ENCODE assay signal across 8 cellular contexts in the genomic region with DNA sequence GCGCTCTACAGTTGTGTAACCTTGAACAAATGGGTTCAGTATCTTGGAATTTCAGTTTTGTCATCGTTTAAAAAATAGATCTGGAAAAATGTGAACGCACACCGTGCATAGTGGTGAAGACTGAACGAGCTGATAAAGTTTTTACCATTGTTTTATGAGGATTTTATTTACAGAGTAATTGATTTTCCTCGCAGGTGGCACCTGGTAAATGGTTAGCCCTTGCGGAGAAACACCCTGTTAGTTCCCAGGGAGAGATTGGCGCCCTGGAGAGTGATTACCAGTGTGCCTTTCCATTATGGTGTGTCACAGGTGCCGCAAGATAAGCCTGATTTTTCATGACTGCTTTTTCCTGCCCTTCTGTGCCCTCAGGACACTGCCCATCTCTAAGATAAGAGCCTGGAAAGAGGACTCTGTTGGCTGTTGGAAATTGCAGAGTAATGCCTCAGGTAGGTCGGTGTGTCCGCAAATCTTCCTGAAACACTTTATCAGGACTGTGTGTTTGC. TPM values are rescaled to one million over a fixed set of nuclear protein-coding genes. Genes with fewer than 3 reads are reported as not detected.
A peak's percentile ranks its signal among the peaks of the same experiment; 100 is the strongest.
DNase-seq lines count a peak whose midpoint lies in the region; ATAC-seq, FAIRE-seq and TF ChIP-seq lines count a peak whose summit lies in the region.

No MANE protein-coding gene starts in this region.

- H2BK5ac ChIP-seq in mesendoderm (ENCODE audit: low read length) = no peak overlapping the region

- H3K27me3 ChIP-seq in HUES6 (ENCODE audit: control insufficient read depth, insufficient read depth, low read length) = no peaks in the 10 kb centered on the region
- H3K27me3 ChIP-seq in K562 (ENCODE audit: control insufficient read depth in 2 of 2, insufficient read depth in 2 of 2, low read length in 2 of 2) = no peaks in the 10 kb centered on the region
- H3K27me3 ChIP-seq in mesendoderm (ENCODE audit: insufficient read depth, low read length, poor library complexity) = no peaks in the 10 kb centered on the region

- H2AK5ac ChIP-seq in mesendoderm (ENCODE audit: low read length) = no peak overlapping the region

- no peak overlapping the region for H2BK15ac ChIP-seq in mesendoderm (replicated peaks; ENCODE audit: low read depth)

- no peak for TF ChIP-seq POLR2A in A549 (IDR thresholded peaks at IDR 0.05; ENCODE audit: low read length)
- no peak for TF ChIP-seq POLR2A in K562 (conservative IDR thresholded peaks at IDR 0.05)

- H3K9ac ChIP-seq in HUES6 (ENCODE audit: low read length) (peak overlapping the region; percentile 80), K562 (ENCODE audit: insufficient read depth in 1 of 2, low read depth in 2 of 2, low read length in 2 of 2) (peak overlapping the region; percentile 86 to 93), mesendoderm (ENCODE audit: low read length) (peak overlapping the region; percentile 82)

- 39% methylated on average over 11 of the region's 11 CpGs for WGBS in A549 (ENCODE audit: missing lambda C conversion rate)
- 3% methylated on average over 11 of the region's 11 CpGs for WGBS in K562 (ENCODE audit: insufficient coverage, low coverage, missing lambda C conversion rate)
- no CpG with 5 or more reads among the region's 11 CpGs for WGBS in mesendoderm (ENCODE audit: extremely low coverage, insufficient coverage, low lambda C conversion rate)

- ATAC-seq in A549 = no peak
- ATAC-seq in K562 = no peak
- ATAC-seq in GM19455 (IDR thresholded peaks at IDR 0.05; ENCODE audit: unreplicated experiment) = no peak
- ATAC-seq in GM18861 (IDR thresholded peaks at IDR 0.05; ENCODE audit: unreplicated experiment) = no peak

- H3K27ac ChIP-seq in A549 (peak overlapping the region; percentile 93), HUES6 (ENCODE audit: low read depth, low read length) (peak overlapping the region; percentile 88; the same call in 1 of the 2 replicates), K562 (ENCODE audit: extremely low read depth, low read depth, low read length) (peak overlapping the region; percentile 93), mesendoderm (ENCODE audit: low read depth, low read length) (peak overlapping the region; percentile 75)

- TF ChIP-seq RAD21 in A549 (conservative IDR thresholded peaks at IDR 0.05 in 1 of 2, IDR thresholded peaks at IDR 0.05 in 1 of 2) (no peak), K562 (CRISPR knock-in tag; conservative IDR thresholded peaks at IDR 0.05 in 1 of 2, IDR thresholded peaks at IDR 0.05 in 1 of 2) (no peak)

- H2BK120ac ChIP-seq in mesendoderm (ENCODE audit: low read depth, low read length) = no peak overlapping the region

- DNase-seq in A549 (ENCODE audit: low read depth in 1 of 2, low spot score in 1 of 2) (no peak), K562 (ENCODE audit: extremely low read depth in 1 of 4, low spot score in 3 of 4) (peak in 2 of 4 experiments; percentile 20 to 40), mesendoderm (peak; percentile 3), GM19240 (ENCODE audit: insufficient read length, low spot score) (no peak), kidney glomerular epithelial cell (lab: John Stamatoyannopoulos, UW) (no peak)

- TF ChIP-seq EP300 in A549 (IDR thresholded peaks at IDR 0.05) = no peak
- no peak for TF ChIP-seq EP300 in K562 (IDR thresholded peaks at IDR 0.05; ENCODE audit: low read length)

- no peak overlapping the region for H3K18ac ChIP-seq in mesendoderm (ENCODE audit: low read length)

- H4K5ac ChIP-seq in mesendoderm (ENCODE audit: low read length) = no peak overlapping the region

- H3K4me2 ChIP-seq in A549 (peak overlapping the region; percentile 85), K562 (ENCODE audit: insufficient read depth, low read length) (peak overlapping the region; percentile 98), mesendoderm (ENCODE audit: low read length) (peak overlapping the region; percentile 81)

- POLR2A ChIA-PET in A549 (lab: Yijun Ruan, JAX) (no interaction called here), K562 (lab: Yijun Ruan, JAX) (no interaction called here)

- H2AFZ ChIP-seq in K562 (ENCODE audit: low read depth, low read length) = peak overlapping the region; percentile 94

- no peak for TF ChIP-seq CTCF in A549 (IDR thresholded peaks at IDR 0.05)
- no peak for TF ChIP-seq CTCF in K562 (IDR thresholded peaks at IDR 0.05 in 2 of 3, conservative IDR thresholded peaks at IDR 0.05 in 1 of 3; ENCODE audit: insufficient read depth in 2 of 3, low read depth in 1 of 3, low read length in 3 of 3)

- peaks cover 6% of the 10 kb centered on the region for H3K9me1 ChIP-seq in K562 (ENCODE audit: control insufficient read depth, insufficient read depth, low read length)

- TSS peak; percentile 69 for BruUV-seq in K562 (replicated peaks; lab: Mats Ljungman, UMichigan)

- H3K4me3 ChIP-seq in A549 (peak overlapping the region; percentile 67), HUES6 (ENCODE audit: low read depth, low read length) (peak overlapping the region; percentile 90), K562 (peak overlapping the region; percentile 52), mesendoderm (ENCODE audit: low read length) (peak overlapping the region; percentile 41)

- H3K36me3 ChIP-seq in HUES6 (ENCODE audit: control insufficient read depth, insufficient read depth, low read length) (peaks cover 8% of the 10 kb centered on the region), K562 (ENCODE audit: control insufficient read depth, insufficient read depth, low read length) (peaks cover 16% of the 10 kb centered on the region; the same call in 2 of the 3 replicates), mesendoderm (ENCODE audit: control insufficient read depth, insufficient read depth, low read length) (no peaks in the 10 kb centered on the region)

- H3K79me2 ChIP-seq in K562 (ENCODE audit: control insufficient read depth, insufficient read depth, low read length) (peaks cover 22% of the 10 kb centered on the region; the same call in 2 of the 3 replicates), mesendoderm (ENCODE audit: control insufficient read depth, insufficient read depth, low read length) (no peaks in the 10 kb centered on the region)

- CTCF ChIA-PET in A549 (lab: Yijun Ruan, JAX) (interaction anchor here (0.9 kb wide), 1 partner anchor 22 kb away, joined by 3 read pairs; no protein-coding TSS in a partner anchor), K562 (lab: Yijun Ruan, JAX; ENCODE audit: low intra/inter-chr PET ratio) (interaction anchor here (1.0 kb wide), 1 partner anchor 278 kb away, joined by 3 read pairs; no protein-coding TSS in a partner anchor)

- H4K8ac ChIP-seq in mesendoderm (ENCODE audit: low read depth, low read length) = no peak overlapping the region

- in situ Hi-C loops in K562 (cut with MboI) = no loop called here

- H3K79me1 ChIP-seq in mesendoderm (ENCODE audit: low read length) = no peaks in the 10 kb centered on the region

- peak overlapping the region; percentile 88 for H3K56ac ChIP-seq in mesendoderm (ENCODE audit: low read length)

- H3K4ac ChIP-seq in mesendoderm (ENCODE audit: low read depth, low read length) = peak overlapping the region; percentile 29

- intact Hi-C loops in K562 (cut with micrococcal nuclease) = loop anchor here (2.0 kb wide), 1 partner anchor 278 kb away; no protein-coding TSS in a partner anchor

- no peak for FAIRE-seq in A549 (lab: Jason Lieb, UNC)
- FAIRE-seq in K562 (lab: Jason Lieb, UNC) = no peak

- H4K20me1 ChIP-seq in K562 (replicated peaks; ENCODE audit: control insufficient read depth, insufficient read depth, low read length) = no peaks in the 10 kb centered on the region

- no peak overlapping the region for H3K23ac ChIP-seq in mesendoderm (ENCODE audit: low read length)

- H3K4me1 ChIP-seq in A549 (peaks cover 4% of the 10 kb centered on the region; the same call in 1 of the 3 replicates), HUES6 (ENCODE audit: control insufficient read depth, insufficient read depth, low read length) (no peaks in the 10 kb centered on the region), K562 (replicated peaks in 1 of 2; ENCODE audit: control insufficient read depth in 2 of 2, insufficient read depth in 2 of 2, low read length in 2 of 2) (peaks cover 30 to 35% of the 10 kb centered on the region in 2 experiments), mesendoderm (ENCODE audit: control insufficient read depth, low read depth, low read length) (peaks cover 4% of the 10 kb centered on the region)

- H3K9me3 ChIP-seq in A549 = peaks cover 62% of the 10 kb centered on the region
- H3K9me3 ChIP-seq in HUES6 (ENCODE audit: control insufficient read depth, insufficient read depth, low read depth, low read length) = peaks cover 3% of the 10 kb centered on the region; the same call in 1 of the 2 replicates
- no peaks in the 10 kb centered on the region for H3K9me3 ChIP-seq in K562 (replicated peaks; ENCODE audit: control insufficient read depth, insufficient read depth, low read depth, low read length)

RNA-seq across cellular contexts. Expression of a gene that starts 0.6 kb away (rescaled TPM):
- polyA plus RNA-seq in A549 (2011; rRNA removed) = 19.3 and 24.6 TPM in 2 replicates
- 4.6 and 5.1 TPM in 2 replicates for polyA plus RNA-seq in A549 (2012; cell fraction: cytosol; rRNA removed)
- polyA plus RNA-seq in A549 (2012; cell fraction: nucleus; rRNA removed) = 5.4 and 5.8 TPM in 2 replicates
- polyA plus RNA-seq in A549 (2017; fragmentation: RNase III; extraction: RNeasy Plus Mini Kit Qiagen cat#74134 plus additional on column Dnase treatment) = 13.6 to 17.0 TPM (median 14.2 TPM) in 3 replicates
- 6.9 and 8.9 TPM in 2 replicates for polyA minus RNA-seq in A549 (2011; rRNA and poly(A)+ RNA removed)
- total RNA-seq in K562 (2011; cell fraction: chromatin; rRNA removed; ENCODE audit: low replicate concordance) = 4.5 and 12.5 TPM in 2 replicates
- 5.5 and 6.7 TPM in 2 replicates for total RNA-seq in K562 (2011; cell fraction: nucleolus; rRNA removed)
- total RNA-seq in K562 (2011; cell fraction: nucleoplasm; rRNA removed) = 6.6 and 6.7 TPM in 2 replicates
- total RNA-seq in K562 (2014; rRNA removed) = 8.4 and 13.6 TPM in 2 replicates
- total RNA-seq in K562 (2014; rRNA removed; fragmentation: Illumina TruSeq; extraction: Trizol) = 12.5 and 12.6 TPM in 2 replicates
- 11.5 and 12.1 TPM in 2 replicates for total RNA-seq in K562 (2015; rRNA removed; fragmentation: Illumina TruSeq; extraction: Trizol)
- 9.4 and 10.1 TPM in 2 replicates for total RNA-seq in K562 (2021)
- polyA plus RNA-seq in K562 (2011; rRNA removed) = 10.1 and 14.3 TPM in 2 replicates
- 4.5 and 4.6 TPM in 2 replicates for polyA plus RNA-seq in K562 (2011; cell fraction: cytosol; rRNA removed)
- 9.1 and 13.9 TPM in 2 replicates for polyA plus RNA-seq in K562 (2011; cell fraction: nucleus; rRNA removed)
- 6.5 and 7.3 TPM in 2 replicates for polyA plus RNA-seq in K562 (2012)
- 11.7 and 11.8 TPM in 2 replicates for polyA plus RNA-seq in K562 (2014; fragmentation: Illumina TruSeq; extraction: Trizol)
- polyA plus RNA-seq in K562 (2014; fragmentation: Nextera tagmentation; extraction: Ambion mirVana) = 1 to 10 TPM; 4.3 to 6.9 TPM
- polyA plus RNA-seq in K562 (2014; rRNA removed) = 14.1 and 20.3 TPM in 2 replicates
- polyA minus RNA-seq in K562 (2011; rRNA and poly(A)+ RNA removed) = 9.9 and 13.2 TPM in 2 replicates
- 3.4 and 3.8 TPM in 2 replicates for polyA minus RNA-seq in K562 (2011; cell fraction: cytosol; rRNA and poly(A)+ RNA removed)
- polyA minus RNA-seq in K562 (2011; cell fraction: nucleus; rRNA and poly(A)+ RNA removed) = 10.5 and 16.2 TPM in 2 replicates
- polyA plus RNA-seq in mesendoderm (2013, experiment 1 of 2) = 7.0 TPM
- 7.2 TPM for polyA plus RNA-seq in mesendoderm (2013, experiment 2 of 2)

RNA-seq across cellular contexts. Expression of a gene that starts 38.4 kb away (rescaled TPM):
- 3.5 and 3.9 TPM in 2 replicates for polyA plus RNA-seq in A549 (2011; rRNA removed)
- polyA plus RNA-seq in A549 (2012; cell fraction: cytosol; rRNA removed) = 4.3 and 4.7 TPM in 2 replicates
- polyA plus RNA-seq in A549 (2012; cell fraction: nucleus; rRNA removed) = 2.9 and 4.1 TPM in 2 replicates
- polyA plus RNA-seq in A549 (2017; fragmentation: RNase III; extraction: RNeasy Plus Mini Kit Qiagen cat#74134 plus additional on column Dnase treatment) = 2.6 to 2.8 TPM (median 2.8 TPM) in 3 replicates
- polyA minus RNA-seq in A549 (2011; rRNA and poly(A)+ RNA removed) = 1.5 and 1.6 TPM in 2 replicates
- total RNA-seq in K562 (2011; cell fraction: chromatin; rRNA removed; ENCODE audit: low replicate concordance) = 5.1 and 5.5 TPM in 2 replicates
- total RNA-seq in K562 (2011; cell fraction: nucleolus; rRNA removed) = 4.3 TPM in 2 replicates
- total RNA-seq in K562 (2011; cell fraction: nucleoplasm; rRNA removed) = 5.1 and 8.2 TPM in 2 replicates
- total RNA-seq in K562 (2014; rRNA removed) = 3.2 and 4.3 TPM in 2 replicates
- 2.2 and 2.8 TPM in 2 replicates for total RNA-seq in K562 (2014; rRNA removed; fragmentation: Illumina TruSeq; extraction: Trizol)
- total RNA-seq in K562 (2015; rRNA removed; fragmentation: Illumina TruSeq; extraction: Trizol) = 2.3 TPM in 2 replicates
- 3.2 and 3.3 TPM in 2 replicates for total RNA-seq in K562 (2021)
- polyA plus RNA-seq in K562 (2011; rRNA removed) = 4.4 and 5.8 TPM in 2 replicates
- 8.4 and 8.9 TPM in 2 replicates for polyA plus RNA-seq in K562 (2011; cell fraction: cytosol; rRNA removed)
- 10.8 and 11.8 TPM in 2 replicates for polyA plus RNA-seq in K562 (2011; cell fraction: nucleus; rRNA removed)
- polyA plus RNA-seq in K562 (2012) = 4.4 and 5.3 TPM in 2 replicates
- 2.4 and 2.8 TPM in 2 replicates for polyA plus RNA-seq in K562 (2014; fragmentation: Illumina TruSeq; extraction: Trizol)
- polyA plus RNA-seq in K562 (2014; fragmentation: Nextera tagmentation; extraction: Ambion mirVana) = under 1 TPM; 0.71 to 0.73 TPM
- polyA plus RNA-seq in K562 (2014; rRNA removed) = 6.0 and 6.7 TPM in 2 replicates
- polyA minus RNA-seq in K562 (2011; rRNA and poly(A)+ RNA removed) = 1.8 and 2.2 TPM in 2 replicates
- 1.8 and 2.4 TPM in 2 replicates for polyA minus RNA-seq in K562 (2011; cell fraction: cytosol; rRNA and poly(A)+ RNA removed)
- 5.4 and 7.7 TPM in 2 replicates for polyA minus RNA-seq in K562 (2011; cell fraction: nucleus; rRNA and poly(A)+ RNA removed)
- polyA plus RNA-seq in mesendoderm (2013, experiment 1 of 2) = 1.5 TPM
- 1.8 TPM for polyA plus RNA-seq in mesendoderm (2013, experiment 2 of 2)

RNA-seq across cellular contexts. Expression of a gene that starts 57.2 kb away (rescaled TPM):
- polyA plus RNA-seq in A549 (2011; rRNA removed) = 54.6 and 56.3 TPM in 2 replicates
- polyA plus RNA-seq in A549 (2012; cell fraction: cytosol; rRNA removed) = 11.1 and 11.7 TPM in 2 replicates
- 22.3 and 22.4 TPM in 2 replicates for polyA plus RNA-seq in A549 (2012; cell fraction: nucleus; rRNA removed)
- polyA plus RNA-seq in A549 (2017; fragmentation: RNase III; extraction: RNeasy Plus Mini Kit Qiagen cat#74134 plus additional on column Dnase treatment) = 24.2 to 27.1 TPM (median 26.2 TPM) in 3 replicates
- polyA minus RNA-seq in A549 (2011; rRNA and poly(A)+ RNA removed) = 19.5 and 20.6 TPM in 2 replicates
- 0.21 and 1.0 TPM in 2 replicates for total RNA-seq in K562 (2011; cell fraction: chromatin; rRNA removed; ENCODE audit: low replicate concordance)
- 0.33 and 0.53 TPM in 2 replicates for total RNA-seq in K562 (2011; cell fraction: nucleolus; rRNA removed)
- total RNA-seq in K562 (2011; cell fraction: nucleoplasm; rRNA removed) = 1.1 TPM in 2 replicates
- total RNA-seq in K562 (2014; rRNA removed) = 0.20 TPM in 1 of 2 replicates, not detected in the other
- 0.29 and 0.44 TPM in 2 replicates for total RNA-seq in K562 (2014; rRNA removed; fragmentation: Illumina TruSeq; extraction: Trizol)
- total RNA-seq in K562 (2015; rRNA removed; fragmentation: Illumina TruSeq; extraction: Trizol) = 0.18 and 0.19 TPM in 2 replicates
- 0.24 and 0.56 TPM in 2 replicates for total RNA-seq in K562 (2021)
- polyA plus RNA-seq in K562 (2011; rRNA removed) = 0.09 and 0.95 TPM in 2 replicates
- 0.01 and 0.03 TPM in 2 replicates for polyA plus RNA-seq in K562 (2011; cell fraction: cytosol; rRNA removed)
- 0.39 and 0.97 TPM in 2 replicates for polyA plus RNA-seq in K562 (2011; cell fraction: nucleus; rRNA removed)
- polyA plus RNA-seq in K562 (2012) = 0.33 and 0.62 TPM in 2 replicates
- polyA plus RNA-seq in K562 (2014; fragmentation: Illumina TruSeq; extraction: Trizol) = 0.30 and 0.39 TPM in 2 replicates
- under 1 TPM; 0.08 to 0.10 TPM for polyA plus RNA-seq in K562 (2014; fragmentation: Nextera tagmentation; extraction: Ambion mirVana)
- 0.22 and 1.0 TPM in 2 replicates for polyA plus RNA-seq in K562 (2014; rRNA removed)
- 0.15 and 0.32 TPM in 2 replicates for polyA minus RNA-seq in K562 (2011; rRNA and poly(A)+ RNA removed)
- polyA minus RNA-seq in K562 (2011; cell fraction: cytosol; rRNA and poly(A)+ RNA removed) = not detected in 2 replicates
- polyA minus RNA-seq in K562 (2011; cell fraction: nucleus; rRNA and poly(A)+ RNA removed) = 0.11 and 0.13 TPM in 2 replicates
- 15.8 TPM for polyA plus RNA-seq in mesendoderm (2013, experiment 1 of 2)
- polyA plus RNA-seq in mesendoderm (2013, experiment 2 of 2) = 15.6 TPM

RNA-seq across cellular contexts. Expression of a gene that starts 57.7 kb away (rescaled TPM):
- polyA plus RNA-seq in A549 (2011; rRNA removed) (0.16 and 0.21 TPM in 2 replicates), A549 (2017; fragmentation: RNase III; extraction: RNeasy Plus Mini Kit Qiagen cat#74134 plus additional on column Dnase treatment) (0.07 to 0.26 TPM (median 0.08 TPM) in 3 replicates), K562 (2011; rRNA removed) (not detected in 2 replicates), K562 (2014; fragmentation: Illumina TruSeq; extraction: Trizol) (not detected in 2 replicates), K562 (2014; fragmentation: Nextera tagmentation; extraction: Ambion mirVana) (not detected), K562 (2014; rRNA removed) (not detected in 2 replicates)
- 0.10 and 0.16 TPM in 2 replicates for polyA plus RNA-seq in A549 (2012; cell fraction: cytosol; rRNA removed)
- 0.20 and 0.24 TPM in 2 replicates for polyA plus RNA-seq in A549 (2012; cell fraction: nucleus; rRNA removed)
- 0.24 and 0.29 TPM in 2 replicates for polyA minus RNA-seq in A549 (2011; rRNA and poly(A)+ RNA removed)
- 0.12 and 0.65 TPM in 2 replicates for total RNA-seq in K562 (2011; cell fraction: chromatin; rRNA removed; ENCODE audit: low replicate concordance)
- total RNA-seq in K562 (2011; cell fraction: nucleolus; rRNA removed) = not detected in 2 replicates
- total RNA-seq in K562 (2011; cell fraction: nucleoplasm; rRNA removed) = 0.23 and 0.37 TPM in 2 replicates
- total RNA-seq in K562 (2014; rRNA removed) (0.20 TPM in 1 of 2 replicates, not detected in the other), K562 (2014; rRNA removed; fragmentation: Illumina TruSeq; extraction: Trizol) (not detected in 2 replicates), K562 (2015; rRNA removed; fragmentation: Illumina TruSeq; extraction: Trizol) (0.08 TPM in 1 of 2 replicates, not detected in the other), K562 (2021) (not detected in 2 replicates)
- polyA plus RNA-seq in K562 (2011; cell fraction: cytosol; rRNA removed) = not detected in 2 replicates
- not detected in 2 replicates for polyA plus RNA-seq in K562 (2011; cell fraction: nucleus; rRNA removed)
- 0.09 and 0.29 TPM in 2 replicates for polyA plus RNA-seq in K562 (2012)
- polyA minus RNA-seq in K562 (2011; rRNA and poly(A)+ RNA removed) = not detected in 2 replicates
- polyA minus RNA-seq in K562 (2011; cell fraction: cytosol; rRNA and poly(A)+ RNA removed) = not detected in 2 replicates
- not detected in 2 replicates for polyA minus RNA-seq in K562 (2011; cell fraction: nucleus; rRNA and poly(A)+ RNA removed)
- 0.01 TPM for polyA plus RNA-seq in mesendoderm (2013, experiment 1 of 2)
- polyA plus RNA-seq in mesendoderm (2013, experiment 2 of 2) = 0.01 TPM

Comparison
In these comparisons a context has a peak if more than half of its experiments do, and no peak if none do; other contexts are left out.
1. RNA of a gene that starts 57.2 kb away (polyA plus RNA-seq): 11.1 to 56.3 TPM in A549; 0.01 to 1.0 TPM in K562; every median in the first group is over 4 times any median in the second.
2. Peak in every context shown above with its lines, with median percentiles within 50 percentile points of each other: H3K27ac ChIP-seq, H3K4me2 ChIP-seq, H3K4me3 ChIP-seq and H3K9ac ChIP-seq.